8 cellular contexts compared by ENCODE assay signal in the genomic region with DNA sequence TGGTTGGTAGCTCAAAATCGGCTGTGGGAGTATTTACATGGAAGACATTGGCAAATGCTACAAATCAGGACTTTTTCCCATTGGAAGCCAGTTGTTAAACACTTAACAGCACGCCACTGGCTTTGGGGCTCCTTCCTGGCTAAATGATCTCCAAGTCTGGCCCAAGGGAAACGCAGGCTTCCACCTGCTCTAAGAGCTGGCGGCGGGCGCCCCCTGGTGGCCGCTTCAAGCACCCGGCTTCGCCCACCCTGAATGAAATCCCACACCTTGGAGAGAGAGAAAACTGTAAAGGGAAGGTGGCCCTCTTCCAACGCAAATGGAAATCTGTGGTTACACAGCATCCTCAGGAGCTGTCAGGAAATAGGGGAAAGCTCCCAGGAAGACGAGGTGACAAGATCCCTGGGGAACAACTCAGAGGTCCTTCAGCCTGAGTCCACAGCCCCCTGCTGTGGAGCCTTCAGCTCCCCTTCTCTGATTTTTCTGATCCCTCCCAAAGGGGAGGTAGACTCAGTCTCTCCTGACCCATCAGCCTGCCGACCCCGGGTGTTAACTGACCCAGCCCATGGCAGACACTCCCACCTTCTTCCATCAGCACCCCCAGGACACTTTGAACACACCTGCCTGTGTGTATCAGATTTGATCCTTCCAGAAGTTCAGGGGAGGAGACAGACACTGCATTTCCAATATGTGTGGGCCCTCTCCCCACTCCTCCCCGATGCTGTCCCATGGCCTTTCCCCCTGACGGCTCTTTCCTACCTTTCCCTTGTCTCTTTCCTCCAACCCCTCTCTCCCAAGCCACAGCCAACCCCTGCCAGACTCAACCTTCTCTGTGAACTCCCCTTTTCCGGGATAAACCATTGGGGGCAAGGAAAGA. TPM values are rescaled to one million over a fixed set of nuclear protein-coding genes. Genes with fewer than 3 reads are reported as not detected.
DNase-seq lines count a peak whose midpoint lies in the region; ATAC-seq and TF ChIP-seq lines count a peak whose summit lies in the region.

No MANE protein-coding gene starts in this region.

- H3K27ac ChIP-seq in gastrocnemius medialis: no peak overlapping the region

- no peaks in the 10 kb centered on the region for H3K36me3 ChIP-seq in gastrocnemius medialis

- H3K4me3 ChIP-seq in astrocyte of the cerebellum (ENCODE audit: low read depth, low read length) (no peak overlapping the region), gastrocnemius medialis (no peak overlapping the region)

- H3K9me3 ChIP-seq in gastrocnemius medialis: no peaks in the 10 kb centered on the region

- H3K27me3 ChIP-seq in gastrocnemius medialis: no peaks in the 10 kb centered on the region

- TF ChIP-seq CTCF in astrocyte of the cerebellum (IDR thresholded peaks at IDR 0.05; ENCODE audit: low read depth, low read length, missing control alignments) (peak; percentile 94), gastrocnemius medialis (IDR thresholded peaks at IDR 0.05 in 4 of 5, conservative IDR thresholded peaks at IDR 0.05 in 1 of 5) (peak; percentile 87 to 98 (median 95))

- ATAC-seq in HG02571 (IDR thresholded peaks at IDR 0.05; ENCODE audit: unreplicated experiment): peak; percentile 45
- peak; percentile 81 to 88 for ATAC-seq in gastrocnemius medialis
- no peak for ATAC-seq in GM19328 (IDR thresholded peaks at IDR 0.05; ENCODE audit: unreplicated experiment)

- peak; percentile 78 for DNase-seq in EL
- DNase-seq in NCI-H2029 treated with DMSO at 0.1 percent for 48 hours (lab: John Stamatoyannopoulos, UW): peak; percentile 17
- peak; percentile 75 for DNase-seq in T-helper 9 cell
- DNase-seq in astrocyte of the cerebellum (ENCODE audit: low read depth): peak; percentile 86
- peak; percentile 88 for DNase-seq in hepatic stellate cell (ENCODE audit: low spot score)
- peak; percentile 58 to 69 for DNase-seq in gastrocnemius medialis

- in situ Hi-C loops in astrocyte of the cerebellum (cut with HindIII; ENCODE audit: low sequenced_read_pairs) (no loop called here), gastrocnemius medialis (cut with MboI; ENCODE audit: low sequenced_read_pairs in 4 of 4) (loop anchor here (5.0 kb wide), 2 partner anchors 51 to 56 kb away; a partner anchor contains a TSS)

- no peaks in the 10 kb centered on the region for H3K4me1 ChIP-seq in gastrocnemius medialis

- intact Hi-C loops in gastrocnemius medialis (cut with DNase I; ENCODE audit: low total_unique reads): loop anchor here (1.0 to 5.0 kb wide), 3 partner anchors 55 to 941 kb away; no protein-coding TSS in a partner anchor

- TF ChIP-seq POLR2A in gastrocnemius medialis (IDR thresholded peaks at IDR 0.05): no peak

RNA-seq across cellular contexts. Expression of a gene that starts 15.4 kb away (rescaled TPM):
- 1 to 10 TPM in 3 of 4 donors, under 1 TPM in 1; 0.19 to 5.0 (median 2.6) TPM for total RNA-seq in gastrocnemius medialis

RNA-seq across cellular contexts. Expression of a gene that starts 20.4 kb away (rescaled TPM):
- under 1 TPM in 1 of 4 donors, not detected in 3; 0.85 TPM for total RNA-seq in gastrocnemius medialis

RNA-seq across cellular contexts. Expression of a gene that starts 55.9 kb away (rescaled TPM):
- 100 to 1,000 TPM; 232 to 337 (median 249) TPM for total RNA-seq in gastrocnemius medialis

RNA-seq across cellular contexts. Expression of a gene that starts 57.3 kb away (rescaled TPM):
- 10 to 100 TPM; 38.1 to 52.6 (median 51.3) TPM for total RNA-seq in gastrocnemius medialis

Comparison
In these comparisons a context has a peak if more than half of its experiments do, and no peak if none do; other contexts are left out.
1. DNase-seq: peak in every context shown above with its lines; median percentile 88 in hepatic stellate cell; 86 in astrocyte of the cerebellum; 78 in EL; 75 in T-helper 9 cell; 64 in gastrocnemius medialis; 17 in NCI-H2029 treated with DMSO at 0.1 percent for 48 hours.